ENCODE assay signal across 6 cellular contexts in genomic region chr12:57129311-57130288, GRCh38. TPM values are rescaled to one million over a fixed set of nuclear protein-coding genes. Genes with fewer than 3 reads are reported as not detected.
DNase-seq lines count a peak whose midpoint lies in the region; ATAC-seq lines count a peak whose summit lies in the region.

No MANE protein-coding gene starts in this region.

- peaks cover 6% of the 10 kb centered on the region for H3K4me1 Mint-ChIP-seq in activated naive CD8-positive, alpha-beta T cell treated with anti-CD3 and anti-CD28 coated beads, Interleukin-2, amount 10 ng/mL, durations not matched to agents 7 days and 5 days
- H3K4me1 Mint-ChIP-seq in activated naive CD8-positive, alpha-beta T cell treated with anti-CD3 and anti-CD28 coated beads, Interleukin-2, amount 50 U/mL, for 24 hours: peaks cover 11% of the 10 kb centered on the region

- ATAC-seq in activated naive CD8-positive, alpha-beta T cell treated with anti-CD3 and anti-CD28 coated beads, Interleukin-2, amount 10 ng/mL, durations not matched to agents 7 days and 5 days (ENCODE audit: low read depth): no peak
- ATAC-seq in activated naive CD8-positive, alpha-beta T cell treated with anti-CD3 and anti-CD28 coated beads, Interleukin-2, amount 50 U/mL, for 24 hours: no peak

- H3K36me3 Mint-ChIP-seq in activated naive CD8-positive, alpha-beta T cell treated with anti-CD3 and anti-CD28 coated beads, Interleukin-2, amount 10 ng/mL, durations not matched to agents 7 days and 5 days: no peaks in the 10 kb centered on the region
- no peaks in the 10 kb centered on the region for H3K36me3 Mint-ChIP-seq in activated naive CD8-positive, alpha-beta T cell treated with anti-CD3 and anti-CD28 coated beads, Interleukin-2, amount 50 U/mL, for 24 hours (ENCODE audit: low read depth)

- peak overlapping the region; percentile 66 for H3K27ac ChIP-seq in urinary bladder (ENCODE audit: low read depth)

- H3K4me3 ChIP-seq in iPS-15b (ENCODE audit: low read depth, low read length) (peak overlapping the region; percentile 91), urinary bladder (ENCODE audit: low read depth, low read length) (peak overlapping the region; percentile 88)

- H3K4me1 ChIP-seq in iPS-15b (ENCODE audit: control insufficient read depth, insufficient read depth, low read length) (peaks cover 47% of the 10 kb centered on the region), urinary bladder (ENCODE audit: insufficient read depth) (no peaks in the 10 kb centered on the region)

- H3K36me3 ChIP-seq in iPS-15b (ENCODE audit: control insufficient read depth, insufficient read depth, low read length) (peaks cover 2% of the 10 kb centered on the region), urinary bladder (ENCODE audit: insufficient read depth) (no peaks in the 10 kb centered on the region)

- H3K9me3 Mint-ChIP-seq in activated naive CD8-positive, alpha-beta T cell treated with anti-CD3 and anti-CD28 coated beads, Interleukin-2, amount 10 ng/mL, durations not matched to agents 7 days and 5 days: no peaks in the 10 kb centered on the region
- H3K9me3 Mint-ChIP-seq in activated naive CD8-positive, alpha-beta T cell treated with anti-CD3 and anti-CD28 coated beads, Interleukin-2, amount 50 U/mL, for 24 hours: no peaks in the 10 kb centered on the region

- no peaks in the 10 kb centered on the region for H3K27me3 ChIP-seq in iPS-15b (ENCODE audit: control insufficient read depth, insufficient read depth, low read length)

- peaks cover 56% of the 10 kb centered on the region for H3K27me3 Mint-ChIP-seq in activated naive CD8-positive, alpha-beta T cell treated with anti-CD3 and anti-CD28 coated beads, Interleukin-2, amount 10 ng/mL, durations not matched to agents 7 days and 5 days
- H3K27me3 Mint-ChIP-seq in activated naive CD8-positive, alpha-beta T cell treated with anti-CD3 and anti-CD28 coated beads, Interleukin-2, amount 50 U/mL, for 24 hours: peaks cover 16% of the 10 kb centered on the region

- POLR2A ChIA-PET in activated naive CD8-positive, alpha-beta T cell treated with anti-CD3 and anti-CD28 coated beads, Interleukin-2, amount 10 ng/mL, durations not matched to agents 7 days and 5 days (lab: Charles Lee): interaction anchor here (0.5 to 0.9 kb wide), 2 partner anchors 78 to 377 kb away, joined by 3 to 5 read pairs; no protein-coding TSS in a partner anchor

- H3K4me3 Mint-ChIP-seq in activated naive CD8-positive, alpha-beta T cell treated with anti-CD3 and anti-CD28 coated beads, Interleukin-2, amount 10 ng/mL, durations not matched to agents 7 days and 5 days: peak overlapping the region; percentile 61
- no peak overlapping the region for H3K4me3 Mint-ChIP-seq in activated naive CD8-positive, alpha-beta T cell treated with anti-CD3 and anti-CD28 coated beads, Interleukin-2, amount 50 U/mL, for 24 hours

- 6% methylated on average over 12 of the region's 12 CpGs for WGBS in urinary bladder

- peak overlapping the region; percentile 49 for H3K9ac ChIP-seq in iPS-15b (ENCODE audit: low read depth, low read length)

- H3K27ac Mint-ChIP-seq in activated naive CD8-positive, alpha-beta T cell treated with anti-CD3 and anti-CD28 coated beads, Interleukin-2, amount 10 ng/mL, durations not matched to agents 7 days and 5 days: no peak overlapping the region
- no peak overlapping the region for H3K27ac Mint-ChIP-seq in activated naive CD8-positive, alpha-beta T cell treated with anti-CD3 and anti-CD28 coated beads, Interleukin-2, amount 50 U/mL, for 24 hours

- no peaks in the 10 kb centered on the region for H3K9me3 ChIP-seq in iPS-15b (ENCODE audit: control insufficient read depth, insufficient read depth, low read length)

- no peak for DNase-seq in activated naive CD8-positive, alpha-beta T cell treated with anti-CD3 and anti-CD28 coated beads, Interleukin-2, amount 10 ng/mL, durations not matched to agents 7 days and 5 days
- no peak for DNase-seq in activated naive CD8-positive, alpha-beta T cell treated with anti-CD3 and anti-CD28 coated beads, Interleukin-2, amount 50 U/mL, for 24 hours
- no peak for DNase-seq in activated CD4-positive, CD25-positive, alpha-beta regulatory T cell (lab: John Stamatoyannopoulos, UW)
- DNase-seq in NCI-H2107 (lab: John Stamatoyannopoulos, UW): no peak

RNA-seq across cellular contexts. Expression of gene LRP1, which starts 1.3 kb away (rescaled TPM):
- total RNA-seq in activated naive CD8-positive, alpha-beta T cell treated with anti-CD3 and anti-CD28 coated beads, Interleukin-2, amount 10 ng/mL, durations not matched to agents 7 days and 5 days: 1 to 10 TPM; 4.9 to 6.1 TPM
- 146 TPM for total RNA-seq in urinary bladder
- polyA plus RNA-seq in urinary bladder: 141 TPM

RNA-seq across cellular contexts. Expression of gene LRP1-AS, which starts 17.8 kb away (rescaled TPM):
- not detected for total RNA-seq in activated naive CD8-positive, alpha-beta T cell treated with anti-CD3 and anti-CD28 coated beads, Interleukin-2, amount 10 ng/mL, durations not matched to agents 7 days and 5 days
- not detected for total RNA-seq in urinary bladder
- polyA plus RNA-seq in urinary bladder: not detected

RNA-seq across cellular contexts. Expression of gene STAT6, which starts 18.4 kb away (rescaled TPM):
- 100 to 1,000 TPM; 251 to 263 TPM for total RNA-seq in activated naive CD8-positive, alpha-beta T cell treated with anti-CD3 and anti-CD28 coated beads, Interleukin-2, amount 10 ng/mL, durations not matched to agents 7 days and 5 days
- total RNA-seq in urinary bladder: 60.5 TPM
- 172 TPM for polyA plus RNA-seq in urinary bladder

RNA-seq across cellular contexts. Expression of gene NAB2, which starts 40.7 kb away (rescaled TPM):
- 10 to 100 TPM; 13.1 to 16.1 TPM for total RNA-seq in activated naive CD8-positive, alpha-beta T cell treated with anti-CD3 and anti-CD28 coated beads, Interleukin-2, amount 10 ng/mL, durations not matched to agents 7 days and 5 days
- 25.6 TPM for total RNA-seq in urinary bladder
- 39.1 TPM for polyA plus RNA-seq in urinary bladder

RNA-seq across cellular contexts. Expression of gene NEMP1, which starts 51.0 kb away (rescaled TPM):
- total RNA-seq in activated naive CD8-positive, alpha-beta T cell treated with anti-CD3 and anti-CD28 coated beads, Interleukin-2, amount 10 ng/mL, durations not matched to agents 7 days and 5 days: 10 to 100 TPM; 52.9 to 59.6 TPM
- 18.0 TPM for total RNA-seq in urinary bladder
- polyA plus RNA-seq in urinary bladder: 8.5 TPM

Comparison
In these comparisons a context has a peak if more than half of its experiments do, and no peak if none do; other contexts are left out.
1. RNA of gene LRP1, which starts 1.3 kb away (total RNA-seq): 146 TPM in urinary bladder (single experiment); 4.9 to 6.1 TPM in activated naive CD8-positive, alpha-beta T cell treated with anti-CD3 and anti-CD28 coated beads, Interleukin-2, amount 10 ng/mL, durations not matched to agents 7 days and 5 days; every median in the first group is over 10 times any median in the second.